8 cellular contexts compared by ENCODE assay signal in genomic region chr16:57757326-57757786, GRCh38. TPM values are rescaled to one million over a fixed set of nuclear protein-coding genes. Genes with fewer than 3 reads are reported as not detected.
DNase-seq lines count a peak whose midpoint lies in the region; ATAC-seq and TF ChIP-seq lines count a peak whose summit lies in the region.

No MANE protein-coding gene starts in this region.

- no peaks in the 10 kb centered on the region for H3K27me3 ChIP-seq in esophagus squamous epithelium

- TF ChIP-seq CTCF in C4-2B (conservative IDR thresholded peaks at IDR 0.05) (peak; percentile 96), esophagus squamous epithelium (IDR thresholded peaks at IDR 0.05) (peak; percentile 93 to 98 (median 95)), nephron progenitor cell (IDR thresholded peaks at IDR 0.05) (peak; percentile 97)

- WGBS in esophagus squamous epithelium, 2 donors, result 20 to 53% methylated on average over 2 to 3 of the region's 11 CpGs

- H3K9me3 Mint-ChIP-seq in nephron progenitor cell, result no peaks in the 10 kb centered on the region
- no peaks in the 10 kb centered on the region for H3K9me3 Mint-ChIP-seq in stimulated activated naive CD8-positive, alpha-beta T cell treated with anti-CD3 and anti-CD28 coated beads, Interleukin-15, amount 100 ng/mL, for 72 hours

- no peaks in the 10 kb centered on the region for H3K27me3 Mint-ChIP-seq in nephron progenitor cell (ENCODE audit: low read depth, poor library complexity)
- no peaks in the 10 kb centered on the region for H3K27me3 Mint-ChIP-seq in stimulated activated naive CD8-positive, alpha-beta T cell treated with anti-CD3 and anti-CD28 coated beads, Interleukin-15, amount 100 ng/mL, for 72 hours

- H3K9me3 ChIP-seq in esophagus squamous epithelium, result no peaks in the 10 kb centered on the region

- no peak overlapping the region for H3K27ac ChIP-seq in C4-2B
- H3K27ac ChIP-seq in esophagus squamous epithelium, result peak overlapping the region in 2 of 4 donors; percentile 10 to 25

- no peak overlapping the region for H3K4me3 Mint-ChIP-seq in nephron progenitor cell
- H3K4me3 Mint-ChIP-seq in stimulated activated naive CD8-positive, alpha-beta T cell treated with anti-CD3 and anti-CD28 coated beads, Interleukin-15, amount 100 ng/mL, for 72 hours, result no peak overlapping the region

- peaks cover 11 to 27% (median 12%) of the 10 kb centered on the region in 3 donors for H3K4me1 ChIP-seq in esophagus squamous epithelium

- peak; percentile 84 for DNase-seq in OCI-M1 (lab: John Stamatoyannopoulos, UW)
- DNase-seq in activated T-cell treated with anti-CD3 and anti-CD28 coated beads for 48 hours (ENCODE audit: low read depth), result peak; percentile 83
- no peak for DNase-seq in esophagus squamous epithelium (lab: John Stamatoyannopoulos, UW)
- peak; percentile 93 for DNase-seq in nephron progenitor cell
- peak; percentile 83 for DNase-seq in stimulated activated naive CD8-positive, alpha-beta T cell treated with anti-CD3 and anti-CD28 coated beads, Interleukin-15, amount 100 ng/mL, for 72 hours

- no peak for TF ChIP-seq POLR2A in esophagus squamous epithelium (IDR thresholded peaks at IDR 0.05)

- H3K4me3 ChIP-seq in esophagus squamous epithelium, result no peak overlapping the region

- no peak overlapping the region for H3K27ac Mint-ChIP-seq in nephron progenitor cell
- H3K27ac Mint-ChIP-seq in stimulated activated naive CD8-positive, alpha-beta T cell treated with anti-CD3 and anti-CD28 coated beads, Interleukin-15, amount 100 ng/mL, for 72 hours, result no peak overlapping the region

- H3K4me1 Mint-ChIP-seq in nephron progenitor cell, result peaks cover 6% of the 10 kb centered on the region
- peaks cover 19% of the 10 kb centered on the region for H3K4me1 Mint-ChIP-seq in stimulated activated naive CD8-positive, alpha-beta T cell treated with anti-CD3 and anti-CD28 coated beads, Interleukin-15, amount 100 ng/mL, for 72 hours

- ATAC-seq in GM18873 (IDR thresholded peaks at IDR 0.05; ENCODE audit: low FRiP score, unreplicated experiment), result peak; percentile 70
- ATAC-seq in HG03095 (IDR thresholded peaks at IDR 0.05; ENCODE audit: unreplicated experiment), result peak; percentile 82
- peak; percentile 79 for ATAC-seq in stimulated activated naive CD8-positive, alpha-beta T cell treated with anti-CD3 and anti-CD28 coated beads, Interleukin-15, amount 100 ng/mL, for 72 hours

- H3K36me3 ChIP-seq in esophagus squamous epithelium, result peaks cover 0 to 94% (median 4%) of the 10 kb centered on the region in 3 donors

- H3K36me3 Mint-ChIP-seq in nephron progenitor cell (ENCODE audit: low read depth), result peaks cover 8% of the 10 kb centered on the region

- intact Hi-C loops in esophagus squamous epithelium (cut with DNase I), result loop anchor here (5.0 to 10.0 kb wide), 3 partner anchors 105 to 245 kb away; partner anchors contain the start of genes USB1 and ZNF319

RNA-seq across cellular contexts. Expression of gene KATNB1, which starts 21.8 kb away (rescaled TPM):
- total RNA-seq in esophagus squamous epithelium, result 10 to 100 TPM; 16.8 to 30.2 (median 21.0) TPM

RNA-seq across cellular contexts. Expression of gene KIFC3, which starts 44.9 kb away (rescaled TPM):
- total RNA-seq in esophagus squamous epithelium, result 10 to 100 TPM; 14.8 to 72.4 (median 43.5) TPM
